12 cellular contexts compared by ENCODE assay signal in the genomic region with DNA sequence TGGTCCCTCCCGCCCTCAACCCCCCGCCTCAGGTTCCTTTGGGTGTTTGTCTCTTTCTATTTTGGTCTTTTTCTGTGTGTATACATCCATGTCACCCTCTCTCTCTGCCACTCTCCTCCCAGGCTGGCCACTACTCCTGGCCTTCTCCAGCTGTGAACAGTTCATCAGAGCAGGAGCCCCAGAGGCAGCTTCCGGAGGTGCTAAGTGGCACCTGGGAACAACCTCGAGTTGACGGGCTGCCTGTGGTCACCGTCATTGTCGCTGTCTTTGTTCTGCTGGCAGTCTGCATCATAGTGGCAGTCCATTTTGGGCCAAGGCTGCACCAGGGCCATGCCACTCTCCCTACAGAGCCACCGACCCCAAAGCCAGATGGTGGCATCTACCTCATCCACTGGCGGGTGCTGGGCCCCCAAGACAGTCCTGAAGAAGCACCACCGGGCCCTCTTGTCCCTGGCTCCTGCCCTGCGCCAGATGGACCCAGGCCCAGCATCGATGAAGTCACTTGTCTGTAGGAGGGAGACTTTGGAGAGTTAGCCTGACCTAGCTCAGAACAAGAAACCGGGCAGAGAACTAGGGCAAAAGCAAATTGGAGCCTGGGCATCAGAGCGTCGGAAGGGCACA. TPM values are rescaled to one million over a fixed set of nuclear protein-coding genes. Genes with fewer than 3 reads are reported as not detected.
DNase-seq lines count a peak whose midpoint lies in the region; ATAC-seq and TF ChIP-seq lines count a peak whose summit lies in the region.
"Had no signal": no experiment of that assay in that cellular context is flagged by ENCODE, and none has a peak within 500 bp of the region (broad histone marks: within the 10 kb centered on the region; RNA-seq: fewer than 3 reads in every experiment).

No MANE protein-coding gene starts in this region.

- H3K27me3 ChIP-seq in heart right ventricle (no peaks in the 10 kb centered on the region), lower lobe of right lung (ENCODE audit: low read depth) (no peaks in the 10 kb centered on the region), upper lobe of right lung (no peaks in the 10 kb centered on the region)

- no TSS peak for BruUV-seq in OCI-LY7 (replicated peaks; lab: Mats Ljungman, UMichigan)

- no peaks in the 10 kb centered on the region for H3K27me3 Mint-ChIP-seq in activated T-helper 2 cell treated with anti-CD3 and anti-CD28 coated beads, Interferon-gamma antibody, Interleukin-2, Interleukin-4, amounts not matched to agents 10 μg/mL and 5 μg/mL and 100 μg/mL, durations not matched to agents 14 hours and 24 hours and 36 hours (ENCODE audit: low read depth)

- POLR2A ChIA-PET in OCI-LY7 (lab: Charles Lee) = no interaction called here

- H3K4me3 ChIP-seq in heart right ventricle (no peak overlapping the region), lower lobe of right lung (no peak overlapping the region), upper lobe of right lung (no peak overlapping the region), OCI-LY7 (ENCODE audit: low read depth, low read length, poor library complexity, severe bottlenecking) (no peak overlapping the region)

- H3K4me1 ChIP-seq in heart right ventricle = peaks cover 2 to 56% (median 38%) of the 10 kb centered on the region in 9 donors
- H3K4me1 ChIP-seq in lower lobe of right lung = peaks cover 55% of the 10 kb centered on the region
- peaks cover 43% of the 10 kb centered on the region for H3K4me1 ChIP-seq in upper lobe of right lung
- peaks cover 5% of the 10 kb centered on the region for H3K4me1 ChIP-seq in OCI-LY7 (ENCODE audit: insufficient read depth, low read length, poor library complexity, severe bottlenecking)

- H3K9me3 ChIP-seq in heart right ventricle (no peaks in the 10 kb centered on the region), lower lobe of right lung (no peaks in the 10 kb centered on the region), upper lobe of right lung (no peaks in the 10 kb centered on the region), OCI-LY7 (ENCODE audit: low read length) (no peaks in the 10 kb centered on the region)

- TF ChIP-seq CTCF in heart right ventricle (IDR thresholded peaks at IDR 0.05) (no peak), lower lobe of right lung (IDR thresholded peaks at IDR 0.05) (no peak), upper lobe of right lung (IDR thresholded peaks at IDR 0.05) (no peak), OCI-LY7 (conservative IDR thresholded peaks at IDR 0.05; ENCODE audit: low read length) (no peak)

- 84 to 87% methylated on average over 15 of the region's 15 CpGs for WGBS in heart right ventricle, 2 donors

- H2AFZ ChIP-seq in OCI-LY7 (ENCODE audit: low read length) = no peak overlapping the region

- H4K20me1 ChIP-seq in OCI-LY7 (ENCODE audit: insufficient read depth, low read length) = no peaks in the 10 kb centered on the region

- H3K27ac ChIP-seq in heart right ventricle = peak overlapping the region in 8 of 10 donors; percentile 45 to 84 (median 74)
- peak overlapping the region; percentile 61 for H3K27ac ChIP-seq in lower lobe of right lung
- H3K27ac ChIP-seq in upper lobe of right lung = peak overlapping the region; percentile 73
- H3K27ac ChIP-seq in OCI-LY7 (ENCODE audit: low read depth, low read length, poor library complexity, severe bottlenecking) = no peak overlapping the region
- H3K27ac ChIP-seq: KMS-11, VCaP had no signal

- H3K9me2 ChIP-seq in OCI-LY7 (ENCODE audit: insufficient read depth, low read length) = no peaks in the 10 kb centered on the region

- H3K79me2 ChIP-seq in OCI-LY7 (ENCODE audit: insufficient read depth, low read depth, low read length) = no peaks in the 10 kb centered on the region

- H3K4me3 Mint-ChIP-seq in activated T-helper 2 cell treated with anti-CD3 and anti-CD28 coated beads, Interferon-gamma antibody, Interleukin-2, Interleukin-4, amounts not matched to agents 10 μg/mL and 5 μg/mL and 100 μg/mL, durations not matched to agents 14 hours and 24 hours and 36 hours (ENCODE audit: low read depth) = peak overlapping the region; percentile 47

- CTCF ChIA-PET in OCI-LY7 (lab: Charles Lee; ENCODE audit: unreplicated experiment) = no interaction called here

- DNase-seq in heart right ventricle (no peak), cardiac septum (ENCODE audit: low spot score) (no peak), lower lobe of right lung (no peak), upper lobe of right lung (no peak), OCI-LY7 (ENCODE audit: low spot score) (no peak), NCI-H510A treated with DMSO at 0.1 percent for 48 hours (lab: John Stamatoyannopoulos, UW) (no peak)
- DNase-seq in activated T-helper 2 cell treated with anti-CD3 and anti-CD28 coated beads, Interferon-gamma antibody, Interleukin-2, Interleukin-4, amounts not matched to agents 10 μg/mL and 5 μg/mL and 100 μg/mL, durations not matched to agents 14 hours and 24 hours and 36 hours (ENCODE audit: low spot score) = no peak
- DNase-seq: effector CD8-positive, alpha-beta T cell had no signal

- peaks cover 62% of the 10 kb centered on the region for H3K4me1 Mint-ChIP-seq in activated T-helper 2 cell treated with anti-CD3 and anti-CD28 coated beads, Interferon-gamma antibody, Interleukin-2, Interleukin-4, amounts not matched to agents 10 μg/mL and 5 μg/mL and 100 μg/mL, durations not matched to agents 14 hours and 24 hours and 36 hours (ENCODE audit: low read depth)

- peak overlapping the region; percentile 74 for H3K27ac Mint-ChIP-seq in activated T-helper 2 cell treated with anti-CD3 and anti-CD28 coated beads, Interferon-gamma antibody, Interleukin-2, Interleukin-4, amounts not matched to agents 10 μg/mL and 5 μg/mL and 100 μg/mL, durations not matched to agents 14 hours and 24 hours and 36 hours

- H3K9me3 Mint-ChIP-seq in activated T-helper 2 cell treated with anti-CD3 and anti-CD28 coated beads, Interferon-gamma antibody, Interleukin-2, Interleukin-4, amounts not matched to agents 10 μg/mL and 5 μg/mL and 100 μg/mL, durations not matched to agents 14 hours and 24 hours and 36 hours = no peaks in the 10 kb centered on the region

- peaks cover 36% of the 10 kb centered on the region for H3K36me3 Mint-ChIP-seq in activated T-helper 2 cell treated with anti-CD3 and anti-CD28 coated beads, Interferon-gamma antibody, Interleukin-2, Interleukin-4, amounts not matched to agents 10 μg/mL and 5 μg/mL and 100 μg/mL, durations not matched to agents 14 hours and 24 hours and 36 hours (ENCODE audit: low read depth)

- ATAC-seq in heart right ventricle (no peak), lower lobe of right lung (no peak), upper lobe of right lung (no peak), HG02798 (IDR thresholded peaks at IDR 0.05; ENCODE audit: poor library complexity, unreplicated experiment) (no peak)
- ATAC-seq: Panc1 had no signal

- intact Hi-C loops in heart right ventricle (cut with DNase I) (no loop called here), cardiac septum (cut with DNase I) (no loop called here), lower lobe of right lung (cut with DNase I) (no loop called here), upper lobe of right lung (cut with DNase I) (no loop called here), OCI-LY7 (cut with micrococcal nuclease; ENCODE audit: unreplicated experiment) (no loop called here)
- intact Hi-C loops in activated T-helper 2 cell treated with anti-CD3 and anti-CD28 coated beads, Interferon-gamma antibody, Interleukin-2, Interleukin-4, amounts not matched to agents 10 μg/mL and 5 μg/mL and 100 μg/mL, durations not matched to agents 14 hours and 24 hours and 36 hours (cut with micrococcal nuclease) = loop anchor here (5.0 kb wide), 1 partner anchor 40 kb away; no protein-coding TSS in a partner anchor

- no peak overlapping the region for H3K4me2 ChIP-seq in OCI-LY7 (ENCODE audit: low read length)
- H3K4me2 ChIP-seq: KMS-11 had no signal

- H3K36me3 ChIP-seq in heart right ventricle (peaks cover 0 to 32% (median 14%) of the 10 kb centered on the region in 9 donors), lower lobe of right lung (peaks cover 30% of the 10 kb centered on the region), upper lobe of right lung (peaks cover 19% of the 10 kb centered on the region), OCI-LY7 (ENCODE audit: insufficient read depth, low read length) (no peaks in the 10 kb centered on the region)

RNA-seq across cellular contexts. Expression of a gene that starts 1.7 kb away (rescaled TPM):
- not detected for total RNA-seq in heart right ventricle
- not detected for polyA plus RNA-seq in heart right ventricle
- total RNA-seq in cardiac septum = not detected
- 0.23 and 0.25 TPM in 2 replicates for total RNA-seq in activated T-helper 2 cell treated with anti-CD3 and anti-CD28 coated beads, Interferon-gamma antibody, Interleukin-2, Interleukin-4, amounts not matched to agents 10 μg/mL and 5 μg/mL and 100 μg/mL, durations not matched to agents 14 hours and 24 hours and 36 hours
- total RNA-seq in lower lobe of right lung = not detected
- total RNA-seq in upper lobe of right lung = not detected
- total RNA-seq in OCI-LY7 (2014; rRNA removed; shearing (Covaris generic)) = not detected in 2 replicates
- not detected in 2 replicates for total RNA-seq in OCI-LY7 (2022)

RNA-seq across cellular contexts. Expression of a gene that starts 10.0 kb away (rescaled TPM):
- total RNA-seq in heart right ventricle (10 to 100 TPM; 11.0 to 43.2 (median 17.9) TPM), cardiac septum (20.1 TPM), lower lobe of right lung (48.8 TPM), upper lobe of right lung (47.2 TPM), OCI-LY7 (2022) (not detected in 2 replicates)
- polyA plus RNA-seq in heart right ventricle = 10 to 100 TPM; 24.4 to 64.2 TPM
- 1.0 and 1.7 TPM in 2 replicates for total RNA-seq in activated T-helper 2 cell treated with anti-CD3 and anti-CD28 coated beads, Interferon-gamma antibody, Interleukin-2, Interleukin-4, amounts not matched to agents 10 μg/mL and 5 μg/mL and 100 μg/mL, durations not matched to agents 14 hours and 24 hours and 36 hours
- total RNA-seq in OCI-LY7 (2014; rRNA removed; shearing (Covaris generic)) = not detected in 2 replicates

RNA-seq across cellular contexts. Expression of a gene that starts 10.0 kb away (rescaled TPM):
- total RNA-seq in heart right ventricle (100 to 1,000 TPM in 1 of 10 donors, 10 to 100 TPM in 9; 27.2 to 116 (median 55.7) TPM), cardiac septum (85.3 TPM), lower lobe of right lung (120 TPM), upper lobe of right lung (102 TPM), OCI-LY7 (2022) (0.44 TPM in 1 of 2 replicates, not detected in the other)
- 10 to 100 TPM; 19.7 to 39.6 TPM for polyA plus RNA-seq in heart right ventricle
- total RNA-seq in activated T-helper 2 cell treated with anti-CD3 and anti-CD28 coated beads, Interferon-gamma antibody, Interleukin-2, Interleukin-4, amounts not matched to agents 10 μg/mL and 5 μg/mL and 100 μg/mL, durations not matched to agents 14 hours and 24 hours and 36 hours = 167 and 169 TPM in 2 replicates
- not detected in 2 replicates for total RNA-seq in OCI-LY7 (2014; rRNA removed; shearing (Covaris generic))

RNA-seq across cellular contexts. Expression of a gene that starts 33.2 kb away (rescaled TPM):
- 10 to 100 TPM in 9 of 10 donors, 1 to 10 TPM in 1; 9.5 to 21.1 (median 14.1) TPM for total RNA-seq in heart right ventricle
- 10 to 100 TPM in 1 of 2 donors, 1 to 10 TPM in 1; 3.4 to 12.7 TPM for polyA plus RNA-seq in heart right ventricle
- 20.3 TPM for total RNA-seq in cardiac septum
- total RNA-seq in activated T-helper 2 cell treated with anti-CD3 and anti-CD28 coated beads, Interferon-gamma antibody, Interleukin-2, Interleukin-4, amounts not matched to agents 10 μg/mL and 5 μg/mL and 100 μg/mL, durations not matched to agents 14 hours and 24 hours and 36 hours = 29.8 and 35.8 TPM in 2 replicates
- 10.0 TPM for total RNA-seq in lower lobe of right lung
- 11.9 TPM for total RNA-seq in upper lobe of right lung
- 1.2 and 2.5 TPM in 2 replicates for total RNA-seq in OCI-LY7 (2014; rRNA removed; shearing (Covaris generic))
- 7.1 and 12.6 TPM in 2 replicates for total RNA-seq in OCI-LY7 (2022)

Comparison
In these comparisons a context has a peak if more than half of its experiments do, and no peak if none do; other contexts are left out.
1. RNA of a gene that starts 10.0 kb away (total RNA-seq): 167 to 169 TPM in activated T-helper 2 cell treated with anti-CD3 and anti-CD28 coated beads, Interferon-gamma antibody, Interleukin-2, Interleukin-4, amounts not matched to agents 10 μg/mL and 5 μg/mL and 100 μg/mL, durations not matched to agents 14 hours and 24 hours and 36 hours, 120 TPM in lower lobe of right lung (single experiment), 102 TPM in upper lobe of right lung (single experiment), 85.3 TPM in cardiac septum (single experiment) and 27.2 to 116 TPM in heart right ventricle; 0.44 TPM in OCI-LY7; every median in the first group is over 10 times any median in the second.